Comparison of ENCODE assay signal across 13 cellular contexts in the genomic region with DNA sequence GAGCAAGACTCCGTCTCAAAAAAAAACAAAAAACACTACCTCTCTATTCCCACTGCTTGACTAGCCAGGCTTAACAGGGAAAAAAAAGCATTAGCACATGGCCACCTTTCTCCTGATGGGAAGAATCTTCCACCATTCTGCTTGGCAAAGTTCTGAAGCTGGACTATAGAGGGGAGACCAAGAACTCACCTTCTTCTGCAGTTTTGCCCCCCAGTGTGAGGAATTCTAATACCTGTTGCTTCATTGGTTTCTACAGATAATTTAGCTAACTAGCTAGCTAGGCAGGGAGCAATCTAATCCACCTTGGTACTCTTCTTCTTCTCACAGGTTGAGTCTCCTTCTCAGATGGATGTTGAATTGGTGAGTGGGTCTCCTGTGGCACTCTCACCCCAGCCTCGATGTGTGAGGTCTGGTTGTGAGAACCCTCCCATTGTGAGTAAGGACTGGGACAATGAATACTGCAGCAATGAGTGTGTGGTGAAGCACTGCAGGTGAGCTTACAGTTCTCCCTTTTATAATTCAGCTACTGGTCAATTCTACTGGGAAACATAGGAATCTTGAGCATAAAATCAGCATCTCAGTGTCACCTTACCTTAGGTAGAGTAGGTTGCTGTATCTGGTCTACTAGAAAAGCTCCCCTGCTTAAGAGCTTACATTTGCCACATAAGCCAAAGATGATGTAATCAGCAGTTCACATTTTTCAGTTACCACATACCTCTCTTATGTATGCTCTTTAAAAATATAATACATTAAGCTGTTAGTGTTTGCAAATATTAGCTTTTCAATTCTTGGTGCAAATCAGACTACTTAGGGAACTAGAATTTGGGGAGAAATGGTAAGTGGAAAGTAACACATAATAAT. TPM values are rescaled to one million over a fixed set of nuclear protein-coding genes. Genes with fewer than 3 reads are reported as not detected.
DNase-seq lines count a peak whose midpoint lies in the region; ATAC-seq and TF ChIP-seq lines count a peak whose summit lies in the region.
"Had no signal": no experiment of that assay in that cellular context is flagged by ENCODE, and none has a peak within 500 bp of the region (broad histone marks: within the 10 kb centered on the region; RNA-seq: fewer than 3 reads in every experiment).

No MANE protein-coding gene starts in this region.

- H3K4me1 Mint-ChIP-seq in CD4-positive, CD25-positive, alpha-beta regulatory T cell = peaks cover 0 to 21% (median 16%) of the 10 kb centered on the region in 4 donors
- peaks cover 18% of the 10 kb centered on the region for H3K4me1 Mint-ChIP-seq in HFFc6 (ENCODE audit: low read depth)
- no peaks in the 10 kb centered on the region for H3K4me1 Mint-ChIP-seq in Calu3 (ENCODE audit: low read depth, unreplicated experiment)

- no peaks in the 10 kb centered on the region for H3K27me3 ChIP-seq in CD4-positive, CD25-positive, alpha-beta regulatory T cell (ENCODE audit: control insufficient read depth, insufficient read depth, low read length)
- no peaks in the 10 kb centered on the region for H3K27me3 ChIP-seq in lower lobe of right lung (ENCODE audit: low read depth)

- no peak overlapping the region for H3K27ac ChIP-seq in CD4-positive, CD25-positive, alpha-beta regulatory T cell (ENCODE audit: insufficient read depth, low read length, poor library complexity, severe bottlenecking)
- peak overlapping the region; percentile 54 for H3K27ac ChIP-seq in lower lobe of right lung

- H3K9me3 ChIP-seq in CD4-positive, CD25-positive, alpha-beta regulatory T cell (ENCODE audit: control insufficient read depth in 2 of 2, low read length in 2 of 2) = no peaks in the 10 kb centered on the region
- no peaks in the 10 kb centered on the region for H3K9me3 ChIP-seq in lower lobe of right lung

- CTCF ChIA-PET in Calu3 (lab: Charles Lee) = interaction anchor here (0.5 to 0.6 kb wide), 4 partner anchors 14 to 54 kb away, joined by 3 to 6 read pairs (median 3); no protein-coding TSS in a partner anchor

- TF ChIP-seq CTCF in HFFc6 (IDR thresholded peaks at IDR 0.05) (no peak), astrocyte of the spinal cord (IDR thresholded peaks at IDR 0.05; ENCODE audit: low read depth, low read length) (no peak), lower lobe of right lung (IDR thresholded peaks at IDR 0.05) (no peak), Calu3 (IDR thresholded peaks at IDR 0.05; ENCODE audit: unreplicated experiment) (no peak)

- ATAC-seq in CD4-positive, CD25-positive, alpha-beta regulatory T cell (ENCODE audit: low read depth in 2 of 2) = no peak
- ATAC-seq in lower lobe of right lung (peak; percentile 81 to 91), GM21619 (IDR thresholded peaks at IDR 0.05; ENCODE audit: unreplicated experiment) (no peak)
- ATAC-seq: activated CD4-positive, alpha-beta T cell treated with anti-CD3 and anti-CD28 coated beads for 36 hours; naive thymus-derived CD4-positive, alpha-beta T cell had no signal

- no peak overlapping the region for H3K4me3 ChIP-seq in CD4-positive, CD25-positive, alpha-beta regulatory T cell (ENCODE audit: low read depth, low read length)
- no peak overlapping the region for H3K4me3 ChIP-seq in astrocyte of the spinal cord (ENCODE audit: low read depth, low read length)
- no peak overlapping the region for H3K4me3 ChIP-seq in lower lobe of right lung

- peaks cover 89% of the 10 kb centered on the region for H3K36me3 ChIP-seq in CD4-positive, CD25-positive, alpha-beta regulatory T cell (ENCODE audit: control insufficient read depth, insufficient read depth, low read length)
- H3K36me3 ChIP-seq in lower lobe of right lung = peaks cover 100% of the 10 kb centered on the region

- H3K9me3 Mint-ChIP-seq in CD4-positive, CD25-positive, alpha-beta regulatory T cell = no peaks in the 10 kb centered on the region
- no peaks in the 10 kb centered on the region for H3K9me3 Mint-ChIP-seq in HFFc6
- H3K9me3 Mint-ChIP-seq in Calu3 (ENCODE audit: low read depth, unreplicated experiment) = no peaks in the 10 kb centered on the region
- H3K9me3 Mint-ChIP-seq: naive thymus-derived CD4-positive, alpha-beta T cell had no signal

- H3K27me3 Mint-ChIP-seq in CD4-positive, CD25-positive, alpha-beta regulatory T cell = no peaks in the 10 kb centered on the region
- H3K27me3 Mint-ChIP-seq in HFFc6 (ENCODE audit: insufficient read depth) (no peaks in the 10 kb centered on the region; the same call in 1 of the 2 replicates), Calu3 (ENCODE audit: unreplicated experiment) (no peaks in the 10 kb centered on the region)
- H3K27me3 Mint-ChIP-seq: activated CD4-positive, alpha-beta T cell treated with anti-CD3 and anti-CD28 coated beads for 36 hours; naive thymus-derived CD4-positive, alpha-beta T cell had no signal

- no peak overlapping the region for H3K4me3 Mint-ChIP-seq in CD4-positive, CD25-positive, alpha-beta regulatory T cell
- H3K4me3 Mint-ChIP-seq in HFFc6 (no peak overlapping the region), Calu3 (ENCODE audit: low read depth, unreplicated experiment) (no peak overlapping the region)
- H3K4me3 Mint-ChIP-seq: activated CD4-positive, alpha-beta T cell treated with anti-CD3 and anti-CD28 coated beads for 36 hours; naive thymus-derived CD4-positive, alpha-beta T cell had no signal

- H3K36me3 Mint-ChIP-seq in CD4-positive, CD25-positive, alpha-beta regulatory T cell = peaks cover 49% of the 10 kb centered on the region
- H3K36me3 Mint-ChIP-seq in HFFc6 (ENCODE audit: low read depth) (peaks cover 32% of the 10 kb centered on the region), Calu3 (ENCODE audit: insufficient read depth, unreplicated experiment) (peaks cover 60% of the 10 kb centered on the region)

- H3K4me1 ChIP-seq in CD4-positive, CD25-positive, alpha-beta regulatory T cell (ENCODE audit: control insufficient read depth, insufficient read depth, low read length, poor library complexity, severe bottlenecking) = peaks cover 3% of the 10 kb centered on the region
- peaks cover 6% of the 10 kb centered on the region for H3K4me1 ChIP-seq in lower lobe of right lung

- peak overlapping the region in 2 of 3 donors; percentile 26 to 31 for H3K27ac Mint-ChIP-seq in CD4-positive, CD25-positive, alpha-beta regulatory T cell
- peak overlapping the region; percentile 32 for H3K27ac Mint-ChIP-seq in HFFc6
- H3K27ac Mint-ChIP-seq in Calu3 (ENCODE audit: unreplicated experiment) = no peak overlapping the region
- H3K27ac Mint-ChIP-seq: activated CD4-positive, alpha-beta T cell treated with anti-CD3 and anti-CD28 coated beads for 36 hours had no signal

- in situ Hi-C loops in astrocyte of the spinal cord (cut with HindIII; ENCODE audit: low sequenced_read_pairs) = no loop called here

- intact Hi-C loops in lower lobe of right lung (cut with DNase I) = no loop called here
- intact Hi-C loops in Calu3 (cut with micrococcal nuclease; ENCODE audit: unreplicated experiment) = no loop called here

- no peak for DNase-seq in CD4-positive, CD25-positive, alpha-beta regulatory T cell
- peak; percentile 13 for DNase-seq in HFFc6
- DNase-seq in astrocyte of the spinal cord (ENCODE audit: low read depth, low spot score) = peak; percentile 41
- DNase-seq in lower lobe of right lung = no peak
- DNase-seq in Calu3 = no peak
- no peak for DNase-seq in NCI-H524 treated with DMSO at 0.1 percent for 48 hours (lab: John Stamatoyannopoulos, UW)
- DNase-seq in Kasumi-1 (lab: John Stamatoyannopoulos, UW) = no peak
- DNase-seq: activated CD4-positive, alpha-beta T cell treated with anti-CD3 and anti-CD28 coated beads for 36 hours; activated gamma-delta T cell; kidney; naive thymus-derived CD4-positive, alpha-beta T cell; NCI-H1436 treated with DMSO at 0.1 percent for 48 hours had no signal

- BruUV-seq in Calu3 (replicated peaks; lab: Mats Ljungman, UMichigan) = no TSS peak

RNA-seq across cellular contexts. Expression of a gene that starts 16.0 kb away (rescaled TPM):
- 59.0 TPM for total RNA-seq in CD4-positive, CD25-positive, alpha-beta regulatory T cell
- polyA plus RNA-seq in CD4-positive, CD25-positive, alpha-beta regulatory T cell = 10 to 100 TPM; 20.6 to 32.6 (median 23.9) TPM
- total RNA-seq in HFFc6 (2021; fragmentation: NEBNext Ultra II Directional; extraction: Animal tissue kit (Norgen Biotek cat#: 25700)) = 10 to 100 TPM; 28.8 to 37.5 (median 30.3) TPM
- total RNA-seq in lower lobe of right lung (47.8 TPM), Calu3 (2022) (40.5 and 42.2 TPM in 2 replicates)

RNA-seq across cellular contexts. Expression of a gene that starts 18.1 kb away (rescaled TPM):
- total RNA-seq in CD4-positive, CD25-positive, alpha-beta regulatory T cell = 128 TPM
- polyA plus RNA-seq in CD4-positive, CD25-positive, alpha-beta regulatory T cell = 100 to 1,000 TPM in 1 of 4 donors, 10 to 100 TPM in 3; 90.0 to 114 (median 95.4) TPM
- total RNA-seq in HFFc6 (2021; fragmentation: NEBNext Ultra II Directional; extraction: Animal tissue kit (Norgen Biotek cat#: 25700)) = 10 to 100 TPM; 79.8 to 96.3 (median 88.5) TPM
- 72.2 TPM for total RNA-seq in lower lobe of right lung
- total RNA-seq in Calu3 (2022) = 77.4 and 78.0 TPM in 2 replicates

RNA-seq across cellular contexts. Expression of a gene that starts 18.4 kb away (rescaled TPM):
- total RNA-seq in CD4-positive, CD25-positive, alpha-beta regulatory T cell = 32.6 TPM
- 10 to 100 TPM; 12.1 to 19.8 (median 14.8) TPM for polyA plus RNA-seq in CD4-positive, CD25-positive, alpha-beta regulatory T cell
- total RNA-seq in HFFc6 (2021; fragmentation: NEBNext Ultra II Directional; extraction: Animal tissue kit (Norgen Biotek cat#: 25700)) = 10 to 100 TPM; 20.2 to 22.9 (median 21.3) TPM
- total RNA-seq in lower lobe of right lung (30.7 TPM), Calu3 (2022) (25.2 and 25.4 TPM in 2 replicates)

RNA-seq across cellular contexts. Expression of a gene that starts 31.0 kb away (rescaled TPM):
- total RNA-seq in CD4-positive, CD25-positive, alpha-beta regulatory T cell = 2.8 TPM
- polyA plus RNA-seq in CD4-positive, CD25-positive, alpha-beta regulatory T cell = 1 to 10 TPM in 3 of 4 donors, under 1 TPM in 1; 0.73 to 2.1 (median 1.9) TPM
- total RNA-seq in HFFc6 (2021; fragmentation: NEBNext Ultra II Directional; extraction: Animal tissue kit (Norgen Biotek cat#: 25700)) = 1 to 10 TPM in 3 of 6 experiments, under 1 TPM in 3; 0.51 to 2.0 (median 0.99) TPM
- total RNA-seq in lower lobe of right lung = 7.1 TPM
- 3.5 and 3.9 TPM in 2 replicates for total RNA-seq in Calu3 (2022)

RNA-seq across cellular contexts. Expression of a gene that starts 39.2 kb away (rescaled TPM):
- 142 TPM for total RNA-seq in CD4-positive, CD25-positive, alpha-beta regulatory T cell
- 10 to 100 TPM; 15.3 to 30.9 (median 20.9) TPM for polyA plus RNA-seq in CD4-positive, CD25-positive, alpha-beta regulatory T cell
- 10 to 100 TPM; 63.5 to 78.6 (median 70.9) TPM for total RNA-seq in HFFc6 (2021; fragmentation: NEBNext Ultra II Directional; extraction: Animal tissue kit (Norgen Biotek cat#: 25700))
- total RNA-seq in lower lobe of right lung (74.6 TPM), Calu3 (2022) (93.1 and 100 TPM in 2 replicates)

Comparison
In these comparisons a context has a peak if more than half of its experiments do, and no peak if none do; other contexts are left out.
1. ATAC-seq: peak in lower lobe of right lung (2 of 2); none in CD4-positive, CD25-positive, alpha-beta regulatory T cell (0 of 2) and GM21619 (single experiment).
2. DNase-seq: peak in HFFc6 (single experiment) and astrocyte of the spinal cord (single experiment); none in CD4-positive, CD25-positive, alpha-beta regulatory T cell (0 of 3), lower lobe of right lung (single experiment), Calu3 (single experiment), NCI-H524 treated with DMSO at 0.1 percent for 48 hours (single experiment) and Kasumi-1 (0 of 2).